In genomic region chr12:54560374-54560858, GRCh38 we compare ENCODE assay signal across 8 cellular contexts. TPM values are rescaled to one million over a fixed set of nuclear protein-coding genes. Genes with fewer than 3 reads are reported as not detected.
DNase-seq lines count a peak whose midpoint lies in the region; ATAC-seq, FAIRE-seq and TF ChIP-seq lines count a peak whose summit lies in the region.

No MANE protein-coding gene starts in this region.

- H3K27me3 ChIP-seq in Panc1 (ENCODE audit: control insufficient read depth, insufficient read depth, low read length) (peaks cover 33% of the 10 kb centered on the region), neuronal stem cell (ENCODE audit: control insufficient read depth in 3 of 3, insufficient read depth in 3 of 3, low read depth in 1 of 3, low read length in 3 of 3) (peaks cover 0 to 17% (median 6%) of the 10 kb centered on the region in 3 experiments)

- no TSS peak for BruUV-seq in Panc1 (replicated peaks; lab: Mats Ljungman, UMichigan)

- no peaks in the 10 kb centered on the region for H3K9me3 ChIP-seq in Panc1 (ENCODE audit: control insufficient read depth, insufficient read depth, low read depth, low read length)
- H3K9me3 ChIP-seq in neuronal stem cell (replicated peaks in 1 of 2; ENCODE audit: control insufficient read depth in 2 of 2, insufficient read depth in 1 of 2, low read depth in 1 of 2, low read length in 2 of 2): no peaks in the 10 kb centered on the region

- H2BK15ac ChIP-seq in neuronal stem cell (ENCODE audit: low read length): no peak overlapping the region

- TF ChIP-seq CTCF in AG04449 (IDR thresholded peaks at IDR 0.05; ENCODE audit: insufficient read depth, low read length, missing control alignments) (no peak), Panc1 (IDR thresholded peaks at IDR 0.05) (no peak)

- H2AK5ac ChIP-seq in neuronal stem cell (ENCODE audit: low read depth, low read length): no peak overlapping the region

- H3K27ac ChIP-seq in Panc1 (ENCODE audit: low read length) (no peak overlapping the region), neuronal stem cell (replicated peaks; ENCODE audit: low read length) (no peak overlapping the region)

- ATAC-seq in HG03159 (IDR thresholded peaks at IDR 0.05; ENCODE audit: unreplicated experiment) (peak; percentile 100), Panc1 (peak; percentile 68; the same call in 1 of the 2 replicates)

- no peaks in the 10 kb centered on the region for H3K4me1 ChIP-seq in Panc1 (ENCODE audit: control insufficient read depth, insufficient read depth, low read length)
- H3K4me1 ChIP-seq in neuronal stem cell (ENCODE audit: control insufficient read depth in 2 of 2, insufficient read depth in 1 of 2, low read depth in 1 of 2, low read length in 2 of 2): peaks cover under 1 to 13% of the 10 kb centered on the region in 2 donors

- H3K4ac ChIP-seq in neuronal stem cell (ENCODE audit: low read length): no peak overlapping the region

- POLR2A ChIA-PET in AG04449 (lab: Yijun Ruan, JAX) (no interaction called here), Panc1 (lab: Charles Lee) (no interaction called here)

- H3K18ac ChIP-seq in neuronal stem cell (ENCODE audit: low read length): peak overlapping the region; percentile 68

- FAIRE-seq in frontal cortex (lab: Jason Lieb, UNC): no peak

- no peak overlapping the region for H4K8ac ChIP-seq in neuronal stem cell (ENCODE audit: low read depth, low read length)

- no peak overlapping the region for H2BK12ac ChIP-seq in neuronal stem cell (ENCODE audit: low read length)

- H2BK120ac ChIP-seq in neuronal stem cell (ENCODE audit: low read depth, low read length): no peak overlapping the region

- H2BK5ac ChIP-seq in neuronal stem cell (ENCODE audit: low read length): no peak overlapping the region

- no peaks in the 10 kb centered on the region for H3K79me1 ChIP-seq in neuronal stem cell (ENCODE audit: low read depth, low read length)

- no CpG with 5 or more reads among the region's 14 CpGs for WGBS in neuronal stem cell (ENCODE audit: extremely low coverage in 2 of 2, insufficient read length in 2 of 2, insufficient replicate concordance in 1 of 2), 2 donors

- peak overlapping the region; percentile 34 for H2AFZ ChIP-seq in neuronal stem cell (ENCODE audit: low read length)

- intact Hi-C loops in Panc1 (cut with micrococcal nuclease; ENCODE audit: unreplicated experiment): no loop called here

- H3K9ac ChIP-seq in neuronal stem cell (ENCODE audit: low read depth, low read length, poor library complexity): no peak overlapping the region

- peak overlapping the region; percentile 43 for H3K4me2 ChIP-seq in neuronal stem cell (ENCODE audit: insufficient read depth, low read length, poor library complexity, severe bottlenecking)

- TF ChIP-seq POLR2A in GM18951 (IDR thresholded peaks at IDR 0.05; ENCODE audit: extremely low read depth, insufficient read depth, insufficient read length): peak; percentile 50

- no peak for DNase-seq in AG04449 (ENCODE audit: low read depth, low spot score)
- no peak for DNase-seq in Panc1 (ENCODE audit: low read depth, low spot score)
- DNase-seq in activated gamma-delta T cell treated with anti-CD3 and anti-CD28 coated beads, Interleukin-2, amount 50 U/mL, for 16 hours (ENCODE audit: low read depth): peak; percentile 62
- peak; percentile 70 to 90 for DNase-seq in frontal cortex (ENCODE audit: low spot score in 2 of 2)
- DNase-seq in neuronal stem cell (ENCODE audit: low spot score): peak; percentile 74
- DNase-seq in stromal cell of bone marrow (ENCODE audit: low read depth): peak; percentile 71

- no peak overlapping the region for H3K23ac ChIP-seq in neuronal stem cell (ENCODE audit: low read depth, low read length, poor library complexity)

- no peak overlapping the region for H4K91ac ChIP-seq in neuronal stem cell (ENCODE audit: low read depth, low read length, poor library complexity)

- no peaks in the 10 kb centered on the region for H3K36me3 ChIP-seq in Panc1 (ENCODE audit: control insufficient read depth, insufficient read depth, low read length)
- H3K36me3 ChIP-seq in neuronal stem cell (replicated peaks in 1 of 2; ENCODE audit: control insufficient read depth in 2 of 2, insufficient read depth in 2 of 2, low read length in 2 of 2): no peaks in the 10 kb centered on the region

- H3K4me3 ChIP-seq in AG04449 (ENCODE audit: low read depth, low read length): peak overlapping the region; percentile 26
- H3K4me3 ChIP-seq in Panc1 (ENCODE audit: low read depth in 2 of 2, low read length in 2 of 2): no peak overlapping the region
- H3K4me3 ChIP-seq in neuronal stem cell (ENCODE audit: low read length in 2 of 2): no peak overlapping the region

- CTCF ChIA-PET in AG04449 (lab: Yijun Ruan, JAX) (interaction anchor here (0.7 to 2.3 kb wide), 2 partner anchors 16 to 19 kb away, joined by 3 to 12 read pairs; no protein-coding TSS in a partner anchor), Panc1 (lab: Charles Lee) (no interaction called here)

- in situ Hi-C loops in GM18951 (cut with MboI; ENCODE audit: low sequenced_read_pairs, unreplicated experiment): no loop called here
- in situ Hi-C loops in Panc1 (cut with HindIII; ENCODE audit: low pct_unique_long_range_greater_than_20kb, low sequenced_read_pairs): no loop called here

- no peak overlapping the region for H3K14ac ChIP-seq in neuronal stem cell (ENCODE audit: low read length)

RNA-seq across cellular contexts. Expression of gene PDE1B, which starts 11.0 kb away (rescaled TPM):
- total RNA-seq in Panc1 (2021; ENCODE audit: unreplicated experiment) (not detected), frontal cortex (7.3 TPM)
- not detected for polyA plus RNA-seq in Panc1 (2012; ENCODE audit: insufficient read length)
- 3.9 TPM for polyA plus RNA-seq in neuronal stem cell (2013, experiment 1 of 2)
- polyA plus RNA-seq in neuronal stem cell (2013, experiment 2 of 2): 4.1 TPM

RNA-seq across cellular contexts. Expression of gene PPP1R1A, which starts 28.0 kb away (rescaled TPM):
- 0.23 TPM for total RNA-seq in Panc1 (2021; ENCODE audit: unreplicated experiment)
- polyA plus RNA-seq in Panc1 (2012; ENCODE audit: insufficient read length): not detected
- 10.6 TPM for total RNA-seq in frontal cortex
- 23.3 TPM for polyA plus RNA-seq in neuronal stem cell (2013, experiment 1 of 2)
- polyA plus RNA-seq in neuronal stem cell (2013, experiment 2 of 2): 25.6 TPM

Comparison
In these comparisons a context has a peak if more than half of its experiments do, and no peak if none do; other contexts are left out.
1. DNase-seq: peak in activated gamma-delta T cell treated with anti-CD3 and anti-CD28 coated beads, Interleukin-2, amount 50 U/mL, for 16 hours (single experiment), frontal cortex (2 of 2), neuronal stem cell (single experiment) and stromal cell of bone marrow (single experiment); none in AG04449 (single experiment) and Panc1 (single experiment).